Comparison of ENCODE assay signal across 9 cellular contexts in the genomic region with DNA sequence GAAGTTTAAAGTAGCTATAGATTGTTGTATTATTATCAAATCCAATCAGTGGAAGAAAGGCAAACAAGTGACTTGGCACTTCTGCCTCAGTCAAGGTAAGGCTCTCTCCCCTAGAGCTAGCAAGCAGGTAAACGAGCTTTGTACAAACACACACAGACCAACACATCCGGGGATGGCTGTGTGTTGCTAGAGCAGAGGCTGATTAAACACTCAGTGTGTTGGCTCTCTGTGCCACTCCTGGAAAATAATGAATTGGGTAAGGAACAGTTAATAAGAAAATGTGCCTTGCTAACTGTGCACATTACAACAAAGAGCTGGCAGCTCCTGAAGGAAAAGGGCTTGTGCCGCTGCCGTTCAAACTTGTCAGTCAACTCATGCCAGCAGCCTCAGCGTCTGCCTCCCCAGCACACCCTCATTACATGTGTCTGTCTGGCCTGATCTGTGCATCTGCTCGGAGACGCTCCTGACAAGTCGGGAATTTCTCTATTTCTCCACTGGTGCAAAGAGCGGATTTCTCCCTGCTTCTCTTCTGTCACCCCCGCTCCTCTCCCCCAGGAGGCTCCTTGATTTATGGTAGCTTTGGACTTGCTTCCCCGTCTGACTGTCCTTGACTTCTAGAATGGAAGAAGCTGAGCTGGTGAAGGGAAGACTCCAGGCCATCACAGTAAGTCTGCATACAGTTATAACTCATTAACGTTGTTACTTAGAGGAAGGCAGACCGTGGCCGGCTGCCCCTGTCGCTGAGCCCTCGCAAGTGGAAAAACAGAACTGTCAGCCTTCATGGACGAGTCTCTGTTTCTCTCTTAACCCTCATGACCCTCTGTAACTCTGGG. TPM values are rescaled to one million over a fixed set of nuclear protein-coding genes. Genes with fewer than 3 reads are reported as not detected.
DNase-seq lines count a peak whose midpoint lies in the region; TF ChIP-seq lines count a peak whose summit lies in the region.
"Had no signal": no experiment of that assay in that cellular context is flagged by ENCODE, and none has a peak within 500 bp of the region (broad histone marks: within the 10 kb centered on the region; RNA-seq: fewer than 3 reads in every experiment).

TSS of gene PALMD (plus strand) at position 415 of the 833 bp plus-strand sequence. CDS start at position 620, 205 bp downstream.

- DNase-seq in MG63 (peak; percentile 73), brain microvascular endothelial cell (no peak), left kidney (ENCODE audit: low read depth, low spot score) (peak; percentile 80), testis (peak; percentile 57), KG1 (lab: John Stamatoyannopoulos, UW) (no peak), immature natural killer cell (no peak)
- DNase-seq in stimulated activated CD4-positive, alpha-beta T cell treated with anti-CD3 and anti-CD28 coated beads, Interleukin-4, amount 100 ng/mL, for 24 hours: no peak
- DNase-seq in activated naive CD4-positive, alpha-beta T cell treated with Interleukin-2 at 50 U/mL for 16 hours: no peak

- no peak within 1 kb of the TSS for H3K4me3 Mint-ChIP-seq in immature natural killer cell

- H3K9me3 Mint-ChIP-seq in immature natural killer cell: no peaks in the 10 kb centered on the region

- intact Hi-C loops in testis (cut with DNase I; ENCODE audit: low total_unique reads): no loop called here

- WGBS in testis, 2 donors: 4% methylated on average over 17 of the region's 17 CpGs

- no peaks in the 10 kb centered on the region for H3K4me1 Mint-ChIP-seq in immature natural killer cell

- H3K36me3 ChIP-seq in MG63 (no peaks in the 10 kb centered on the region), brain microvascular endothelial cell (replicated peaks) (no peaks in the 10 kb centered on the region), testis (ENCODE audit: low read depth, missing control alignments) (no peaks in the 10 kb centered on the region)

- no peak within 1 kb of the TSS for H3K27ac Mint-ChIP-seq in immature natural killer cell

- no peaks in the 10 kb centered on the region for H3K9me3 ChIP-seq in MG63
- no peaks in the 10 kb centered on the region for H3K9me3 ChIP-seq in testis

- no peaks in the 10 kb centered on the region for H3K27me3 ChIP-seq in MG63
- no peaks in the 10 kb centered on the region for H3K27me3 ChIP-seq in brain microvascular endothelial cell (replicated peaks)
- H3K27me3 ChIP-seq in testis: no peaks in the 10 kb centered on the region

- H3K4me3 ChIP-seq in MG63 (peak within 1 kb of the TSS; percentile 46), brain microvascular endothelial cell (ENCODE audit: low read depth, low read length) (peak within 1 kb of the TSS; percentile 2), testis (peak within 1 kb of the TSS; percentile 51 to 52)

- peaks cover 25% of the 10 kb centered on the region for H3K4me1 ChIP-seq in testis

- TF ChIP-seq CTCF in brain microvascular endothelial cell (IDR thresholded peaks at IDR 0.05; ENCODE audit: low read depth, low read length, missing control alignments) (no peak), testis (IDR thresholded peaks at IDR 0.05) (no peak)

- H3K27ac ChIP-seq in brain microvascular endothelial cell (no peak within 1 kb of the TSS), testis (peak within 1 kb of the TSS; percentile 47 to 81)
- H3K27ac ChIP-seq: KMS-11 had no signal

- H3K27me3 Mint-ChIP-seq in immature natural killer cell (ENCODE audit: low read depth in 3 of 3): peaks cover 6 to 10% (median 6%) of the 10 kb centered on the region in 3 donors

- H3K36me3 Mint-ChIP-seq in immature natural killer cell: no peaks in the 10 kb centered on the region

- TF ChIP-seq POLR2A in testis (IDR thresholded peaks at IDR 0.05): no peak

- in situ Hi-C loops in brain microvascular endothelial cell (cut with HindIII; ENCODE audit: low pct_ligation_motif_present, low sequenced_read_pairs): no loop called here

RNA-seq across cellular contexts. Expression of gene PALMD, which starts in this region (rescaled TPM):
- total RNA-seq in MG63 (2014; rRNA removed; shearing (Covaris generic); ENCODE audit: low replicate concordance): 2.5 and 4.3 TPM in 2 replicates
- total RNA-seq in testis: 10 to 100 TPM; 14.1 to 23.5 TPM
- polyA plus RNA-seq in testis (ENCODE audit: insufficient read depth, low read depth, low replicate concordance): 12.9 TPM
- polyA plus RNA-seq in immature natural killer cell: not detected

Comparison
In these comparisons a context has a peak if more than half of its experiments do, and no peak if none do; other contexts are left out.
1. RNA of gene PALMD (polyA plus RNA-seq): 12.9 TPM in testis (single experiment); not detected in immature natural killer cell; every median in the first group is over 10 times any median in the second.
2. DNase-seq: peak in MG63 (single experiment), left kidney (single experiment) and testis (single experiment); none in brain microvascular endothelial cell (single experiment), KG1 (single experiment), immature natural killer cell (0 of 3), stimulated activated CD4-positive, alpha-beta T cell treated with anti-CD3 and anti-CD28 coated beads, Interleukin-4, amount 100 ng/mL, for 24 hours (single experiment) and activated naive CD4-positive, alpha-beta T cell treated with Interleukin-2 at 50 U/mL for 16 hours (single experiment).
3. Peak in every context shown above with its lines, with median percentiles within 50 percentile points of each other: H3K4me3 ChIP-seq.